Comparison of ENCODE assay signal across 11 cellular contexts in genomic region chr16:27470567-27471431, GRCh38.
DNase-seq lines count a peak whose midpoint lies in the region; ATAC-seq and TF ChIP-seq lines count a peak whose summit lies in the region.
"Had no signal": no experiment of that assay in that cellular context is flagged by ENCODE, and none has a peak within 500 bp of the region (broad histone marks: within the 10 kb centered on the region; RNA-seq: fewer than 3 reads in every experiment).

No MANE protein-coding gene starts in this region.

- peaks cover 69% of the 10 kb centered on the region for H3K36me3 Mint-ChIP-seq in chondrocyte (ENCODE audit: low read depth)
- H3K36me3 Mint-ChIP-seq in T-helper 2 cell treated with Interferon-gamma antibody and Interleukin-4, amounts not matched to agents 5 μg/mL and 100 μg/mL, for 36 hours (ENCODE audit: low read depth): peaks cover 35% of the 10 kb centered on the region

- in situ Hi-C loops in GM23248 (cut with MboI): no loop called here

- H3K79me2 ChIP-seq in GM23248 (ENCODE audit: insufficient read depth): no peaks in the 10 kb centered on the region

- H3K4me2 ChIP-seq in GM23248 (ENCODE audit: unreplicated experiment): no peak overlapping the region

- H3K9me3 ChIP-seq in GM23248 (ENCODE audit: low read depth) (no peaks in the 10 kb centered on the region), skeletal muscle tissue (ENCODE audit: control insufficient read depth in 3 of 3, low read length in 3 of 3) (no peaks in the 10 kb centered on the region)

- no peaks in the 10 kb centered on the region for H3K9me2 ChIP-seq in GM23248 (ENCODE audit: insufficient read depth)

- no peaks in the 10 kb centered on the region for H3K27me3 Mint-ChIP-seq in chondrocyte (ENCODE audit: low read depth)
- H3K27me3 Mint-ChIP-seq in T-helper 2 cell treated with Interferon-gamma antibody and Interleukin-4, amounts not matched to agents 5 μg/mL and 100 μg/mL, for 36 hours (ENCODE audit: low read depth): no peaks in the 10 kb centered on the region
- H3K27me3 Mint-ChIP-seq: activated naive CD4-positive, alpha-beta T cell treated with anti-CD3 and anti-CD28 coated beads, Interleukin-2, amount 50 U/mL, for 24 hours had no signal

- H3K4me3 Mint-ChIP-seq in chondrocyte (ENCODE audit: unreplicated experiment): no peak overlapping the region
- no peak overlapping the region for H3K4me3 Mint-ChIP-seq in T-helper 2 cell treated with Interferon-gamma antibody and Interleukin-4, amounts not matched to agents 5 μg/mL and 100 μg/mL, for 36 hours
- H3K4me3 Mint-ChIP-seq: activated CD8-positive, alpha-beta T cell treated with anti-CD3 and anti-CD28 coated beads, Interleukin-2, amount 10 ng/mL, durations not matched to agents 7 days and 5 days; activated naive CD4-positive, alpha-beta T cell treated with anti-CD3 and anti-CD28 coated beads, Interleukin-2, amount 50 U/mL, for 24 hours had no signal

- H3K9ac ChIP-seq in GM23248 (no peak overlapping the region), skeletal muscle tissue (ENCODE audit: low read depth in 1 of 3, low read length in 3 of 3) (peak overlapping the region in 1 of 3 donors; percentile 45)

- H3K27ac ChIP-seq in GM23248 (no peak overlapping the region), skeletal muscle tissue (ENCODE audit: low read depth, low read length) (peak overlapping the region; percentile 4)

- 67 to 72% methylated on average over 28 of the region's 28 CpGs for WGBS in GM23248 (ENCODE audit: low coverage in 1 of 2, low lambda C conversion rate in 2 of 2, missing lambda C conversion rate in 2 of 2), 2 experiments

- 0 out of 2 replicates have a peak, but pooled peaks cover under 1% of the 10 kb centered on the region for H3F3A ChIP-seq in GM23248 (ENCODE audit: insufficient read depth)

- H3K27me3 ChIP-seq in GM23248 (replicated peaks; ENCODE audit: insufficient read depth): no peaks in the 10 kb centered on the region
- no peaks in the 10 kb centered on the region for H3K27me3 ChIP-seq in skeletal muscle tissue (ENCODE audit: control insufficient read depth in 3 of 3, insufficient read depth in 3 of 3, low read length in 3 of 3)

- peak; percentile 25 for TF ChIP-seq CTCF in chondrocyte (IDR thresholded peaks at IDR 0.05)

- H2AFZ ChIP-seq in GM23248: no peak overlapping the region

- ATAC-seq in left lobe of liver: peak; percentile 77
- ATAC-seq in GM21529 (IDR thresholded peaks at IDR 0.05; ENCODE audit: unreplicated experiment): no peak
- ATAC-seq in GM18858 (IDR thresholded peaks at IDR 0.05; ENCODE audit: unreplicated experiment): no peak
- ATAC-seq: activated CD8-positive, alpha-beta T cell treated with anti-CD3 and anti-CD28 coated beads, Interleukin-2, amount 10 ng/mL, durations not matched to agents 7 days and 5 days had no signal

- H3K27ac Mint-ChIP-seq in chondrocyte (ENCODE audit: unreplicated experiment): peak overlapping the region; percentile 70
- H3K27ac Mint-ChIP-seq in T-helper 2 cell treated with Interferon-gamma antibody and Interleukin-4, amounts not matched to agents 5 μg/mL and 100 μg/mL, for 36 hours: no peak overlapping the region
- H3K27ac Mint-ChIP-seq: activated CD8-positive, alpha-beta T cell treated with anti-CD3 and anti-CD28 coated beads, Interleukin-2, amount 10 ng/mL, durations not matched to agents 7 days and 5 days; activated naive CD4-positive, alpha-beta T cell treated with anti-CD3 and anti-CD28 coated beads, Interleukin-2, amount 50 U/mL, for 24 hours had no signal

- peak; percentile 64 for DNase-seq in GM23248
- peak; percentile 56 for DNase-seq in chondrocyte (ENCODE audit: low spot score)
- no peak for DNase-seq in left lobe of liver (ENCODE audit: low spot score)
- no peak for DNase-seq in T-helper 2 cell treated with Interferon-gamma antibody and Interleukin-4, amounts not matched to agents 5 μg/mL and 100 μg/mL, for 36 hours (ENCODE audit: low spot score)
- no peak for DNase-seq in NCI-H1436 (lab: John Stamatoyannopoulos, UW)
- DNase-seq: activated CD8-positive, alpha-beta T cell treated with anti-CD3 and anti-CD28 coated beads, Interleukin-2, amount 10 ng/mL, durations not matched to agents 7 days and 5 days; NCI-H1694 treated with DMSO at 0.1 percent for 48 hours had no signal

- H3K4me1 ChIP-seq in GM23248 (ENCODE audit: insufficient read depth): peaks cover 11% of the 10 kb centered on the region
- H3K4me1 ChIP-seq in skeletal muscle tissue (ENCODE audit: control insufficient read depth in 3 of 3, insufficient read depth in 3 of 3, low read length in 3 of 3): peaks cover 9 to 13% (median 10%) of the 10 kb centered on the region in 3 donors

- peaks cover 25% of the 10 kb centered on the region for H3K4me1 Mint-ChIP-seq in chondrocyte (ENCODE audit: low read depth)
- no peaks in the 10 kb centered on the region for H3K4me1 Mint-ChIP-seq in T-helper 2 cell treated with Interferon-gamma antibody and Interleukin-4, amounts not matched to agents 5 μg/mL and 100 μg/mL, for 36 hours (ENCODE audit: low read depth)
- H3K4me1 Mint-ChIP-seq: activated naive CD4-positive, alpha-beta T cell treated with anti-CD3 and anti-CD28 coated beads, Interleukin-2, amount 50 U/mL, for 24 hours had no signal

- peaks cover 42% of the 10 kb centered on the region for H3K36me3 ChIP-seq in GM23248 (ENCODE audit: low read depth)
- H3K36me3 ChIP-seq in skeletal muscle tissue (ENCODE audit: control insufficient read depth in 3 of 3, insufficient read depth in 3 of 3, low read length in 3 of 3): peaks cover 78 to 98% (median 96%) of the 10 kb centered on the region in 3 donors

- no peaks in the 10 kb centered on the region for H4K20me1 ChIP-seq in GM23248 (ENCODE audit: insufficient read depth)

- H3K4me3 ChIP-seq in GM23248 (no peak overlapping the region), skeletal muscle tissue (ENCODE audit: low read length in 3 of 3) (no peak overlapping the region)

- peaks cover 6% of the 10 kb centered on the region for H3K9me3 Mint-ChIP-seq in chondrocyte (ENCODE audit: low read depth)
- H3K9me3 Mint-ChIP-seq in T-helper 2 cell treated with Interferon-gamma antibody and Interleukin-4, amounts not matched to agents 5 μg/mL and 100 μg/mL, for 36 hours: no peaks in the 10 kb centered on the region
- H3K9me3 Mint-ChIP-seq: activated naive CD4-positive, alpha-beta T cell treated with anti-CD3 and anti-CD28 coated beads, Interleukin-2, amount 50 U/mL, for 24 hours had no signal

Comparison
In these comparisons a context has a peak if more than half of its experiments do, and no peak if none do; other contexts are left out.
1. DNase-seq: peak in GM23248 (single experiment) and chondrocyte (single experiment); none in left lobe of liver (single experiment), T-helper 2 cell treated with Interferon-gamma antibody and Interleukin-4, amounts not matched to agents 5 μg/mL and 100 μg/mL, for 36 hours (single experiment) and NCI-H1436 (single experiment).